In the genomic region with DNA sequence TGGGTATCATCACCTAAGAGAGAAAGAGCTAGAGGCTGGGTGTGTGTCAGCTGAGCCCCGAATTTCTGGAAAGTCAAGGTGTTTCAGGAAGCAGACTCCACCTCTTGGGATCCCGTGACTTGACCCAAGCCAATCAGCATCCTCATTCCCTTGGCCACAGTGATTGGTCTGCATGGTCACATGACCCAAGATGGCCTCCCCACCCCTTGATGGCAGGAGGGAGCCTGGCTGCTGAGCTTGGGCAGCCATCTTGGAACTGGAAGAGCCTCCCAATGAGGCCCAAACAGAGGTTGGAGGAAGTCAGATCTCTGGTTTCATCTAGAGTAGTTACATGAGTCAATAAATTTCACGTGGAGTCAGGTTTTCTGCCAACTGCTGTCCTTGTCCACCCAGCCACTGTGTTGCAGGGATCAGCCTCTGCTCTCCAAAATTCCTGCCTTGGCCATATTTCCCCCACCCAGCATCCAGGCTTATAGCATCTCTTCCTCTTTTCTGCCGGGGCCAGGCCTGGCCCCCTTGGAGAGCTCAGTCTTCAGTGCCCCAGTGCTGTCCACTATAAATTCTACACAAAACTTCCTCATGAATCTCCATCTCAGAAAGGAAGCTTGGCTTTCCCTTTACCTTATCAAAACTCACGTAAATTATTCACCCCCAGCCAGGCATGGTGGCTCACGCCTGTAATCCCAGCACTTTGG, we compare ENCODE assay signal across 13 cellular contexts. TPM values are rescaled to one million over a fixed set of nuclear protein-coding genes. Genes with fewer than 3 reads are reported as not detected.
DNase-seq lines count a peak whose midpoint lies in the region; ATAC-seq and TF ChIP-seq lines count a peak whose summit lies in the region.
"Had no signal": no experiment of that assay in that cellular context is flagged by ENCODE, and none has a peak within 500 bp of the region (broad histone marks: within the 10 kb centered on the region; RNA-seq: fewer than 3 reads in every experiment).

No MANE protein-coding gene starts in this region.

- peaks cover 33 to 69% (median 38%) of the 10 kb centered on the region in 3 donors for H3K4me1 Mint-ChIP-seq in CD8-positive, alpha-beta memory T cell

- no peaks in the 10 kb centered on the region for H3K36me3 ChIP-seq in CD8-positive, alpha-beta memory T cell (ENCODE audit: insufficient read depth, low read length)
- H3K36me3 ChIP-seq in SJCRH30: no peaks in the 10 kb centered on the region

- TF ChIP-seq CTCF in fibroblast of mammary gland (conservative IDR thresholded peaks at IDR 0.05; ENCODE audit: control insufficient read depth, insufficient read depth, low read depth, low read length): no peak

- H3K9me3 ChIP-seq in CD8-positive, alpha-beta memory T cell (ENCODE audit: low read length): no peaks in the 10 kb centered on the region
- no peaks in the 10 kb centered on the region for H3K9me3 ChIP-seq in SJCRH30 (replicated peaks)

- no peaks in the 10 kb centered on the region for H3K9me3 Mint-ChIP-seq in CD8-positive, alpha-beta memory T cell
- H3K9me3 Mint-ChIP-seq: natural killer cell had no signal

- no peak for ATAC-seq in HG03159 (IDR thresholded peaks at IDR 0.05; ENCODE audit: unreplicated experiment)

- peak overlapping the region in 5 of 8 donors; percentile 60 to 87 (median 79) for H3K27ac Mint-ChIP-seq in CD8-positive, alpha-beta memory T cell

- no peak overlapping the region for H3K27ac ChIP-seq in CD8-positive, alpha-beta memory T cell (ENCODE audit: low read depth, low read length)
- no peak overlapping the region for H3K27ac ChIP-seq in SJCRH30
- H3K27ac ChIP-seq: KMS-11, SK-N-MC had no signal

- H3K4me3 ChIP-seq in CD8-positive, alpha-beta memory T cell (ENCODE audit: low read length): no peak overlapping the region
- no peak overlapping the region for H3K4me3 ChIP-seq in SJCRH30
- H3K4me3 ChIP-seq in fibroblast of mammary gland (ENCODE audit: control insufficient read depth, low read depth, low read length): no peak overlapping the region
- H3K4me3 ChIP-seq: SK-N-MC, smooth muscle cell had no signal

- CTCF ChIA-PET in CD8-positive, alpha-beta memory T cell (lab: Charles Lee): interaction anchor here (0.7 to 1.5 kb wide), 5 partner anchors 11 to 77 kb away, joined by 3 to 5 read pairs (median 4); no protein-coding TSS in a partner anchor

- peak; percentile 19 for DNase-seq in NCI-H2196 (lab: John Stamatoyannopoulos, UW; ENCODE audit: unreplicated experiment)
- no peak for DNase-seq in NCI-H2196 treated with DMSO at 0.1 percent for 48 hours (lab: John Stamatoyannopoulos, UW; ENCODE audit: unreplicated experiment)
- DNase-seq in CD8-positive, alpha-beta memory T cell: no peak
- DNase-seq in SJCRH30: peak; percentile 29 to 40
- peak; percentile 21 for DNase-seq in fibroblast of mammary gland (ENCODE audit: low read depth)
- DNase-seq in HuH-7 (ENCODE audit: low spot score): no peak
- no peak for DNase-seq in NCI-H1436 (lab: John Stamatoyannopoulos, UW)
- DNase-seq: GDM1, natural killer cell had no signal

- POLR2A ChIA-PET in CD8-positive, alpha-beta memory T cell (lab: Charles Lee): interaction anchor here (0.5 to 1.5 kb wide), 7 partner anchors 11 to 68 kb away, joined by 3 to 10 read pairs (median 4); no protein-coding TSS in a partner anchor

- H3K36me3 Mint-ChIP-seq in CD8-positive, alpha-beta memory T cell: peaks cover 0 to 11% (median 0%) of the 10 kb centered on the region in 3 donors
- H3K36me3 Mint-ChIP-seq: natural killer cell had no signal

- no peaks in the 10 kb centered on the region for H3K27me3 ChIP-seq in CD8-positive, alpha-beta memory T cell (ENCODE audit: insufficient read depth, low read length, poor library complexity, severe bottlenecking)
- no peaks in the 10 kb centered on the region for H3K27me3 ChIP-seq in SJCRH30

- peaks cover 0 to 6% of the 10 kb centered on the region in 2 donors for H3K27me3 Mint-ChIP-seq in CD8-positive, alpha-beta memory T cell

- H3K4me3 Mint-ChIP-seq in CD8-positive, alpha-beta memory T cell: peak overlapping the region in 1 of 7 donors; percentile 5
- H3K4me3 Mint-ChIP-seq: natural killer cell had no signal

- H3K4me1 ChIP-seq in CD8-positive, alpha-beta memory T cell (ENCODE audit: insufficient read depth, low read length): peaks cover 40% of the 10 kb centered on the region
- H3K4me1 ChIP-seq in SJCRH30: no peaks in the 10 kb centered on the region

RNA-seq across cellular contexts. Expression of a gene that starts 17.2 kb away (rescaled TPM):
- total RNA-seq in CD8-positive, alpha-beta memory T cell: 10 to 100 TPM; 11.3 to 12.3 TPM
- polyA plus RNA-seq in CD8-positive, alpha-beta memory T cell: 103 TPM
- total RNA-seq in SJCRH30 (2014; rRNA removed; shearing (Covaris generic)): not detected in 2 replicates
- total RNA-seq: smooth muscle cell had no signal

RNA-seq across cellular contexts. Expression of a gene that starts 54.8 kb away (rescaled TPM):
- total RNA-seq in CD8-positive, alpha-beta memory T cell: 10 to 100 TPM; 43.2 to 43.6 TPM
- polyA plus RNA-seq in CD8-positive, alpha-beta memory T cell: 66.4 TPM
- 36.9 and 41.6 TPM in 2 replicates for total RNA-seq in SJCRH30 (2014; rRNA removed; shearing (Covaris generic))

Comparison
In these comparisons a context has a peak if more than half of its experiments do, and no peak if none do; other contexts are left out.
1. DNase-seq: peak in NCI-H2196 (single experiment), SJCRH30 (2 of 2) and fibroblast of mammary gland (single experiment); none in NCI-H2196 treated with DMSO at 0.1 percent for 48 hours (single experiment), CD8-positive, alpha-beta memory T cell (0 of 5), HuH-7 (single experiment) and NCI-H1436 (single experiment).
2. RNA of a gene that starts 17.2 kb away (total RNA-seq): 11.3 to 12.3 TPM in CD8-positive, alpha-beta memory T cell; not detected in SJCRH30; every median in the first group is over 10 times any median in the second.